11 cellular contexts compared by ENCODE assay signal in genomic region chr1:81920245-81920740, GRCh38.
DNase-seq lines count a peak whose midpoint lies in the region; ATAC-seq lines count a peak whose summit lies in the region.
"Had no signal": no experiment of that assay in that cellular context is flagged by ENCODE, and none has a peak within 500 bp of the region (broad histone marks: within the 10 kb centered on the region; RNA-seq: fewer than 3 reads in every experiment).

No MANE protein-coding gene starts in this region.

- in situ Hi-C loops in ACHN (cut with HindIII; ENCODE audit: low pct_ligation_motif_present, low pct_unique_long_range_greater_than_20kb, low sequenced_read_pairs): no loop called here

- ATAC-seq in left lobe of liver (peak; percentile 29), GM18873 (IDR thresholded peaks at IDR 0.05; ENCODE audit: low FRiP score, unreplicated experiment) (no peak), GM18861 (IDR thresholded peaks at IDR 0.05; ENCODE audit: unreplicated experiment) (no peak)

- DNase-seq in ACHN (peak; percentile 48), LHCN-M2 (ENCODE audit: low read depth) (peak; percentile 21), ecto neural progenitor cell (ENCODE audit: low spot score) (peak; percentile 71), left lobe of liver (ENCODE audit: low spot score) (no peak), NCI-H1694 treated with DMSO at 0.1 percent for 48 hours (lab: John Stamatoyannopoulos, UW) (no peak), NCI-H2029 (lab: John Stamatoyannopoulos, UW) (no peak)
- DNase-seq: erythroblast, Peyer's patch, spleen had no signal

Comparison
In these comparisons a context has a peak if more than half of its experiments do, and no peak if none do; other contexts are left out.
1. DNase-seq: peak in ACHN (single experiment), LHCN-M2 (single experiment) and ecto neural progenitor cell (single experiment); none in left lobe of liver (single experiment), NCI-H1694 treated with DMSO at 0.1 percent for 48 hours (single experiment) and NCI-H2029 (single experiment).